8 cellular contexts compared by ENCODE assay signal in the genomic region with DNA sequence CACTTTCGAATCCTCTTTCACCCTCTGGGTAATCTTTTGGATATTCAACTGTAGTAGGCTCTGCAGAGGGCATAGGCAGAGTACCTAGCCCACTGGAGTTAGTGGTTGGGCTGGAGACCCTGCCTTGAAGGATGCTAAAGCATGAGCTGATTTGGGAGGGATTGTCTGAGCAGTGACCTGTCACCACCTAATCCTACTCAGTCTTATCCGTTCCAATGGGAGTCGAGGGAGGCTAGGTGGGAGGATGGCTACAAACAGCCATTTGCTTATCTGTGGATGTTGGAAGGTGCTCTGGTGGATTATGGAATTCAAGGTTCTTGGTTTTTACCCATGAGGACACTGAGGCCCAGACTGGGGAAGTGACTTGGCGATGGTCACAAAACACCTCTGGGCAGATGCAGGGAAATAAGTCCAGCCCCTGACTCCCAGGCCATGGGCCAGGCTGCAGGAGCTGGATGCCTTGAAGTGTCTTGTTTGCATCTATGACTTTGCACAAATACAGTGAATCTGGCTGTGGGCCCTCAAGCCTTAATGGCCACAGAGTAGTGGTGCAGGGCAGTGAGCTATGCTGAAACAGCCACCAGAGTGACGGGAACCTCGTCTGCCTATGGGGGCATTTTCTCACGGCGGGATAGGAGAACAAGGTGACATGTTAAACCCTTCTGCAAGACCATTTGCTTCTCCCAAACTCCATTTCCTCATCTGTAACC. TPM values are rescaled to one million over a fixed set of nuclear protein-coding genes. Genes with fewer than 3 reads are reported as not detected.
A peak's percentile ranks its signal among the peaks of the same experiment; 100 is the strongest.
DNase-seq lines count a peak whose midpoint lies in the region; ATAC-seq and TF ChIP-seq lines count a peak whose summit lies in the region.

No MANE protein-coding gene starts in this region.

- H3K36me3 Mint-ChIP-seq in activated CD4-positive, alpha-beta T cell treated with anti-CD3 and anti-CD28 coated beads for 36 hours (ENCODE audit: low read depth): peaks cover 25% of the 10 kb centered on the region
- peaks cover 12 to 17% of the 10 kb centered on the region in 2 donors for H3K36me3 Mint-ChIP-seq in activated naive CD4-positive, alpha-beta T cell treated with anti-CD3 and anti-CD28 coated beads, Interleukin-2, amount 50 U/mL, for 72 hours

- POLR2A ChIA-PET in activated CD4-positive, alpha-beta T cell treated with anti-CD3 and anti-CD28 coated beads for 36 hours (lab: Charles Lee): interaction anchor here (0.5 to 1.3 kb wide), 4 partner anchors 22 to 363 kb away, joined by 3 to 11 read pairs (median 4); no protein-coding TSS in a partner anchor

- H3K9me3 Mint-ChIP-seq in activated CD4-positive, alpha-beta T cell treated with anti-CD3 and anti-CD28 coated beads for 36 hours (ENCODE audit: low read depth): no peaks in the 10 kb centered on the region
- no peaks in the 10 kb centered on the region for H3K9me3 Mint-ChIP-seq in activated naive CD4-positive, alpha-beta T cell treated with anti-CD3 and anti-CD28 coated beads, Interleukin-2, amount 50 U/mL, for 72 hours

- no peaks in the 10 kb centered on the region for H3K27me3 Mint-ChIP-seq in activated CD4-positive, alpha-beta T cell treated with anti-CD3 and anti-CD28 coated beads for 36 hours

- TF ChIP-seq CTCF in kidney epithelial cell (IDR thresholded peaks at IDR 0.05; ENCODE audit: insufficient read depth, low read length, poor library complexity, severe bottlenecking): no peak

- intact Hi-C loops in activated CD4-positive, alpha-beta T cell treated with anti-CD3 and anti-CD28 coated beads for 36 hours (cut with DNase I, micrococcal nuclease): loop anchor here (1.0 to 10.0 kb wide), 7 partner anchors 22 to 413 kb away; a partner anchor contains a TSS

- H3K27me3 ChIP-seq in kidney epithelial cell (ENCODE audit: control insufficient read depth, insufficient read depth, low read length): no peaks in the 10 kb centered on the region

- CTCF ChIA-PET in activated CD4-positive, alpha-beta T cell treated with anti-CD3 and anti-CD28 coated beads for 36 hours (lab: Charles Lee): interaction anchor here (1.2 kb wide), 1 partner anchor 22 kb away, joined by 4 read pairs; no protein-coding TSS in a partner anchor

- H3K27ac ChIP-seq in temporal lobe (ENCODE audit: low read depth, low read length): peak overlapping the region; percentile 93

- peaks cover 34% of the 10 kb centered on the region for H3K4me1 Mint-ChIP-seq in activated CD4-positive, alpha-beta T cell treated with anti-CD3 and anti-CD28 coated beads for 36 hours

- no peak for DNase-seq in activated CD4-positive, alpha-beta T cell treated with anti-CD3 and anti-CD28 coated beads for 36 hours
- no peak for DNase-seq in activated CD4-positive, alpha-beta T cell treated with anti-CD3 and anti-CD28 coated beads for 4 hours
- no peak for DNase-seq in activated naive CD4-positive, alpha-beta T cell treated with anti-CD3 and anti-CD28 coated beads, Interleukin-2, amount 50 U/mL, for 72 hours (ENCODE audit: low spot score in 2 of 2)
- DNase-seq in kidney epithelial cell (ENCODE audit: low read depth) (no peak), HPDE6-E6E7 (ENCODE audit: extremely low spot score) (no peak), left lobe of liver (ENCODE audit: low spot score) (no peak)

- no peak for ATAC-seq in activated CD4-positive, alpha-beta T cell treated with anti-CD3 and anti-CD28 coated beads for 36 hours
- no peak for ATAC-seq in activated naive CD4-positive, alpha-beta T cell treated with anti-CD3 and anti-CD28 coated beads, Interleukin-2, amount 50 U/mL, for 72 hours
- no peak for ATAC-seq in GM19324 (IDR thresholded peaks at IDR 0.05; ENCODE audit: low FRiP score, unreplicated experiment)
- no peak for ATAC-seq in left lobe of liver

- peak overlapping the region; percentile 76 for H3K4me3 Mint-ChIP-seq in activated CD4-positive, alpha-beta T cell treated with anti-CD3 and anti-CD28 coated beads for 36 hours

- H3K4me3 ChIP-seq in kidney epithelial cell (ENCODE audit: low read depth, low read length): peak overlapping the region; percentile 58

- no peaks in the 10 kb centered on the region for H3K36me3 ChIP-seq in kidney epithelial cell (ENCODE audit: control insufficient read depth, insufficient read depth, low read length)

- peak overlapping the region; percentile 81 for H3K27ac Mint-ChIP-seq in activated CD4-positive, alpha-beta T cell treated with anti-CD3 and anti-CD28 coated beads for 36 hours
- peak overlapping the region; percentile 53 to 74 for H3K27ac Mint-ChIP-seq in activated naive CD4-positive, alpha-beta T cell treated with anti-CD3 and anti-CD28 coated beads, Interleukin-2, amount 50 U/mL, for 72 hours

RNA-seq across cellular contexts. Expression of a gene that starts 3.7 kb away (rescaled TPM):
- total RNA-seq in activated CD4-positive, alpha-beta T cell treated with anti-CD3 and anti-CD28 coated beads for 36 hours: 10 to 100 TPM; 47.0 to 78.4 TPM
- total RNA-seq in activated naive CD4-positive, alpha-beta T cell treated with anti-CD3 and anti-CD28 coated beads, Interleukin-2, amount 50 U/mL, for 72 hours: 10 to 100 TPM; 51.8 to 58.4 TPM
- total RNA-seq in kidney epithelial cell (44.0 and 44.4 TPM in 2 replicates), temporal lobe (22.6 TPM), left lobe of liver (14.7 TPM)

RNA-seq across cellular contexts. Expression of a gene that starts 23.0 kb away (rescaled TPM):
- total RNA-seq in activated CD4-positive, alpha-beta T cell treated with anti-CD3 and anti-CD28 coated beads for 36 hours: 10 to 100 TPM; 49.6 to 51.1 TPM
- total RNA-seq in activated naive CD4-positive, alpha-beta T cell treated with anti-CD3 and anti-CD28 coated beads, Interleukin-2, amount 50 U/mL, for 72 hours: 10 to 100 TPM; 58.4 to 88.6 TPM
- total RNA-seq in kidney epithelial cell (29.2 and 31.5 TPM in 2 replicates), temporal lobe (40.1 TPM), left lobe of liver (13.8 TPM)

RNA-seq across cellular contexts. Expression of a gene that starts 48.8 kb away (rescaled TPM):
- 10 to 100 TPM; 10.4 to 12.1 TPM for total RNA-seq in activated CD4-positive, alpha-beta T cell treated with anti-CD3 and anti-CD28 coated beads for 36 hours
- 10 to 100 TPM in 1 of 2 donors, 1 to 10 TPM in 1; 8.6 to 11.2 TPM for total RNA-seq in activated naive CD4-positive, alpha-beta T cell treated with anti-CD3 and anti-CD28 coated beads, Interleukin-2, amount 50 U/mL, for 72 hours
- total RNA-seq in kidney epithelial cell (3.6 and 4.2 TPM in 2 replicates), temporal lobe (0.74 TPM), left lobe of liver (2.7 TPM)
